ENCODE assay signal across 12 cellular contexts in genomic region chr7:102169651-102170416, GRCh38.
DNase-seq lines count a peak whose midpoint lies in the region; ATAC-seq and TF ChIP-seq lines count a peak whose summit lies in the region.
"Had no signal": no experiment of that assay in that cellular context is flagged by ENCODE, and none has a peak within 500 bp of the region (broad histone marks: within the 10 kb centered on the region; RNA-seq: fewer than 3 reads in every experiment).

No MANE protein-coding gene starts in this region.

- H3K27ac ChIP-seq in VCaP, result peak overlapping the region; percentile 32; the same call in 1 of the 2 replicates

- TF ChIP-seq CTCF in VCaP (conservative IDR thresholded peaks at IDR 0.05), result no peak

- DNase-seq in COLO829 (ENCODE audit: low spot score) (peak; percentile 88), foreskin melanocyte (peak; percentile 66), pons (ENCODE audit: low spot score) (peak; percentile 32), HuH-7.5 (ENCODE audit: low spot score) (no peak), mesenteric fat pad (ENCODE audit: low spot score) (no peak)
- no peak for DNase-seq in stimulated activated CD4-positive, alpha-beta T cell treated with anti-CD3 and anti-CD28 coated beads, Interleukin-12 subunit alpha, Interleukin-12 subunit beta, amount 100 ng/mL, for 4 hours
- DNase-seq: activated B cell treated with CpG ODN at 0.5 μM for 24 hours, kidney, NCI-H2029 treated with DMSO at 0.1 percent for 48 hours, RPMI8226 had no signal

- no peak for ATAC-seq in GM21576 (IDR thresholded peaks at IDR 0.05; ENCODE audit: unreplicated experiment)

Comparison
In these comparisons a context has a peak if more than half of its experiments do, and no peak if none do; other contexts are left out.
1. DNase-seq: peak in COLO829 (single experiment), foreskin melanocyte (single experiment) and pons (single experiment); none in stimulated activated CD4-positive, alpha-beta T cell treated with anti-CD3 and anti-CD28 coated beads, Interleukin-12 subunit alpha, Interleukin-12 subunit beta, amount 100 ng/mL, for 4 hours (single experiment), HuH-7.5 (single experiment) and mesenteric fat pad (single experiment).